1 cellular context compared by ENCODE assay signal in genomic region chr17:73667184-73667959, GRCh38.
TF ChIP-seq lines count a peak whose summit lies in the region.

No MANE protein-coding gene starts in this region.

TF ChIP-seq in A549, 52 proteins besides CTCF, POLR2A, EP300 and RAD21:
- TF ChIP-seq MAFK (IDR thresholded peaks at IDR 0.05; ENCODE audit: partially characterized antibody): peak; percentile 92
- TF ChIP-seq, protein P1, sequence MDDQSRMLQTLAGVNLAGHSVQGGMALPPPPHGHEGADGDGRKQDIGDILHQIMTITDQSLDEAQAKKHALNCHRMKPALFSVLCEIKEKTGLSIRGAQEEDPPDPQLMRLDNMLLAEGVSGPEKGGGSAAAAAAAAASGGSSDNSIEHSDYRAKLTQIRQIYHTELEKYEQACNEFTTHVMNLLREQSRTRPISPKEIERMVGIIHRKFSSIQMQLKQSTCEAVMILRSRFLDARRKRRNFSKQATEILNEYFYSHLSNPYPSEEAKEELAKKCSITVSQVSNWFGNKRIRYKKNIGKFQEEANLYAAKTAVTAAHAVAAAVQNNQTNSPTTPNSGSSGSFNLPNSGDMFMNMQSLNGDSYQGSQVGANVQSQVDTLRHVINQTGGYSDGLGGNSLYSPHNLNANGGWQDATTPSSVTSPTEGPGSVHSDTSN (IDR thresholded peaks at IDR 0.05): no peak
TF ChIP-seq in A549: peak in this region for 1.
